ENCODE assay signal across 2 cellular contexts in genomic region chr1:64936958-64937357, GRCh38.
TF ChIP-seq lines count a peak whose summit lies in the region.

No MANE protein-coding gene starts in this region.

TF ChIP-seq in liver, 16 proteins besides CTCF, POLR2A, EP300 and RAD21:
- no peak for TF ChIP-seq ZBTB33 (IDR thresholded peaks at IDR 0.05)
- TF ChIP-seq GABPA (IDR thresholded peaks at IDR 0.05 in 1 of 2, conservative IDR thresholded peaks at IDR 0.05 in 1 of 2): no peak
- peak; percentile 43 to 52 for TF ChIP-seq RXRA (IDR thresholded peaks at IDR 0.05)
- TF ChIP-seq ATF3 (IDR thresholded peaks at IDR 0.05): no peak
- TF ChIP-seq HNF4A (conservative IDR thresholded peaks at IDR 0.05): peak; percentile 57 to 63
- peak in 1 of 2 donors; percentile 25 for TF ChIP-seq EGR1 (IDR thresholded peaks at IDR 0.05; ENCODE audit: low read depth in 2 of 2)
- TF ChIP-seq SP1 (IDR thresholded peaks at IDR 0.05): peak; percentile 22
- TF ChIP-seq YY1 (IDR thresholded peaks at IDR 0.05): peak; percentile 76
- TF ChIP-seq TAF1 (conservative IDR thresholded peaks at IDR 0.05): no peak
- TF ChIP-seq MAX (IDR thresholded peaks at IDR 0.05): peak; percentile 84

TF ChIP-seq in HepG2, 621 proteins besides CTCF, POLR2A, EP300 and RAD21:
- no peak for TF ChIP-seq SALL1 (CRISPR knock-in tag; IDR thresholded peaks at IDR 0.05)
- no peak for TF ChIP-seq ZNF788 (CRISPR knock-in tag; IDR thresholded peaks at IDR 0.05; ENCODE audit: borderline replicate concordance)
